ENCODE assay signal across 14 cellular contexts in the genomic region with DNA sequence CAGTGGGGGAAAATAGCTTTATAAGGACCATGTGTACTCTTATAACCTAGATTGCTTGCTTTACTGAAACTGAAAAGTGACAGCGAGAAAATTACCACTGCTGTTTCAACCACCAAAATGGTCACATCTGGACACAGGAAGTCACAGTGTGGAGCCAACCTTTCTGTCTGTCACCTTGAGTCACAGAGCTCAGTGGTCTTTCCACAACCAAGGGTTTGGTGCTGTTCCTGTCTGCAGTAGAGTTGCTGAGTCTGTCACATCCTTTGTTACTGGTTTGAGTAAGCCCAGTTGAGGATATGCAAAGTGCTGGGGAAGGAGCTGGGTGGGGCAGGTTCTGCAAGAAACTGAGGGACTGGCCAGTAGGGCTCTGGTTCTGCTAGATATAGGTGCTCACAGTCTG.
DNase-seq lines count a peak whose midpoint lies in the region; ATAC-seq and TF ChIP-seq lines count a peak whose summit lies in the region.
"Had no signal": no experiment of that assay in that cellular context is flagged by ENCODE, and none has a peak within 500 bp of the region (broad histone marks: within the 10 kb centered on the region; RNA-seq: fewer than 3 reads in every experiment).

No MANE protein-coding gene starts in this region.

- no peaks in the 10 kb centered on the region for H3K27me3 ChIP-seq in neural progenitor cell
- H3K27me3 ChIP-seq: cardiac muscle cell, foreskin keratinocyte had no signal

- H3K4me1 ChIP-seq in neural progenitor cell, result no peaks in the 10 kb centered on the region
- H3K4me1 ChIP-seq: foreskin keratinocyte had no signal

- H3K27ac ChIP-seq in neural progenitor cell, result no peak overlapping the region
- H3K27ac ChIP-seq: cardiac muscle cell, foreskin keratinocyte had no signal

- H4K20me1 ChIP-seq in neural progenitor cell (ENCODE audit: low read depth), result no peaks in the 10 kb centered on the region

- no peak for TF ChIP-seq CTCF in neural progenitor cell (IDR thresholded peaks at IDR 0.05)

- H3K36me3 ChIP-seq in neural progenitor cell, result no peaks in the 10 kb centered on the region
- H3K36me3 ChIP-seq: cardiac muscle cell had no signal

- DNase-seq in neural progenitor cell (ENCODE audit: low spot score) (no peak), T1000 (lab: John Stamatoyannopoulos, UW) (no peak), dermis blood vessel endothelial cell (no peak), DMS79 (lab: John Stamatoyannopoulos, UW) (no peak)
- DNase-seq: COR-L47, foreskin keratinocyte, NCI-H146, SIG-M5 had no signal

- peaks cover 3% of the 10 kb centered on the region for H3K4me1 Mint-ChIP-seq in activated T-helper 17 cell treated with anti-CD3 and anti-CD28 coated beads, Interleukin-2, amount 50 U/mL, for 72 hours
- H3K4me1 Mint-ChIP-seq in neural progenitor cell, result peaks cover 3% of the 10 kb centered on the region

- H3K79me2 ChIP-seq in neural progenitor cell (ENCODE audit: low read depth), result no peaks in the 10 kb centered on the region

- H3F3A ChIP-seq in neural progenitor cell (ENCODE audit: low read depth), result no peaks in the 10 kb centered on the region

- no peak overlapping the region for H3K9ac ChIP-seq in neural progenitor cell

- no peak overlapping the region for H3K4me2 ChIP-seq in neural progenitor cell

- H3K9me3 ChIP-seq in neural progenitor cell (ENCODE audit: low read depth), result no peaks in the 10 kb centered on the region

- no peak overlapping the region for H2AFZ ChIP-seq in neural progenitor cell (replicated peaks)

- H3K27ac Mint-ChIP-seq in activated T-helper 17 cell treated with anti-CD3 and anti-CD28 coated beads, Interleukin-2, amount 50 U/mL, for 72 hours, result no peak overlapping the region
- no peak overlapping the region for H3K27ac Mint-ChIP-seq in neural progenitor cell

- H3K9me3 Mint-ChIP-seq in activated T-helper 17 cell treated with anti-CD3 and anti-CD28 coated beads, Interleukin-2, amount 50 U/mL, for 72 hours, result no peaks in the 10 kb centered on the region
- no peaks in the 10 kb centered on the region for H3K9me3 Mint-ChIP-seq in neural progenitor cell

- H3K36me3 Mint-ChIP-seq in activated T-helper 17 cell treated with anti-CD3 and anti-CD28 coated beads, Interleukin-2, amount 50 U/mL, for 72 hours (ENCODE audit: low read depth), result no peaks in the 10 kb centered on the region
- no peaks in the 10 kb centered on the region for H3K36me3 Mint-ChIP-seq in neural progenitor cell

- ATAC-seq in GM18511 (IDR thresholded peaks at IDR 0.05; ENCODE audit: unreplicated experiment) (peak; percentile 97), GM21360 (IDR thresholded peaks at IDR 0.05; ENCODE audit: unreplicated experiment) (peak; percentile 98), HG03045 (IDR thresholded peaks at IDR 0.05; ENCODE audit: unreplicated experiment) (peak; percentile 96)
- peak; percentile 86 for ATAC-seq in activated T-helper 17 cell treated with anti-CD3 and anti-CD28 coated beads, Interleukin-2, amount 50 U/mL, for 72 hours (replicated peaks)
- ATAC-seq: foreskin keratinocyte, HCT116 had no signal

- peaks cover 20% of the 10 kb centered on the region for H3K27me3 Mint-ChIP-seq in activated T-helper 17 cell treated with anti-CD3 and anti-CD28 coated beads, Interleukin-2, amount 50 U/mL, for 72 hours
- H3K27me3 Mint-ChIP-seq in neural progenitor cell (ENCODE audit: insufficient read depth, low read depth), result peaks cover 2% of the 10 kb centered on the region

- no peak overlapping the region for H3K4me3 Mint-ChIP-seq in activated T-helper 17 cell treated with anti-CD3 and anti-CD28 coated beads, Interleukin-2, amount 50 U/mL, for 72 hours
- H3K4me3 Mint-ChIP-seq in neural progenitor cell, result no peak overlapping the region

- H3K4me3 ChIP-seq in neural progenitor cell, result no peak overlapping the region
- H3K4me3 ChIP-seq: cardiac muscle cell had no signal
